11 cellular contexts compared by ENCODE assay signal in genomic region chr11:61697093-61697492, GRCh38. TPM values are rescaled to one million over a fixed set of nuclear protein-coding genes. Genes with fewer than 3 reads are reported as not detected.
DNase-seq lines count a peak whose midpoint lies in the region; ATAC-seq and TF ChIP-seq lines count a peak whose summit lies in the region.
"Had no signal": no experiment of that assay in that cellular context is flagged by ENCODE, and none has a peak within 500 bp of the region (broad histone marks: within the 10 kb centered on the region; RNA-seq: fewer than 3 reads in every experiment).

No MANE protein-coding gene starts in this region.

- ATAC-seq in body of pancreas (peak; percentile 59), GM23338 (no peak)
- no peak for ATAC-seq in activated CD4-positive, CD25-positive, alpha-beta regulatory T cell treated with anti-CD3 and anti-CD28 coated beads, Interleukin-2, amount 50 U/mL, for 24 hours

- H2AFZ ChIP-seq in GM23338: no peak overlapping the region

- H3K4me1 Mint-ChIP-seq in GM23338: peaks cover 42% of the 10 kb centered on the region

- intact Hi-C loops in body of pancreas (cut with DNase I) (no loop called here), thyroid gland (cut with DNase I) (no loop called here)

- H3K27me3 Mint-ChIP-seq in GM23338 (ENCODE audit: insufficient read depth, low read depth, poor library complexity): peaks cover 8% of the 10 kb centered on the region

- no peaks in the 10 kb centered on the region for H3K9me3 Mint-ChIP-seq in GM23338
- H3K9me3 Mint-ChIP-seq: nephron progenitor cell had no signal

- no peak overlapping the region for H3K4me3 Mint-ChIP-seq in GM23338
- H3K4me3 Mint-ChIP-seq: nephron progenitor cell had no signal

- H3K4me1 ChIP-seq in body of pancreas (peaks cover 90% of the 10 kb centered on the region), thyroid gland (peaks cover 33 to 74% of the 10 kb centered on the region in 2 donors), GM23338 (ENCODE audit: insufficient read depth) (peaks cover 28% of the 10 kb centered on the region)

- H3K36me3 ChIP-seq in body of pancreas (replicated peaks in 1 of 2; ENCODE audit: insufficient read depth in 1 of 2, low read depth in 2 of 2): no peaks in the 10 kb centered on the region
- no peaks in the 10 kb centered on the region for H3K36me3 ChIP-seq in thyroid gland
- no peaks in the 10 kb centered on the region for H3K36me3 ChIP-seq in GM23338 (ENCODE audit: insufficient read depth)

- no peaks in the 10 kb centered on the region for H3K9me2 ChIP-seq in GM23338 (ENCODE audit: insufficient read depth)

- H3K27ac Mint-ChIP-seq in GM23338: no peak overlapping the region
- H3K27ac Mint-ChIP-seq: nephron progenitor cell had no signal

- DNase-seq in HPDE6-E6E7 (ENCODE audit: extremely low spot score) (peak; percentile 60), body of pancreas (peak; percentile 70 to 87 (median 84)), kidney tubule cell (ENCODE audit: low spot score) (peak; percentile 96), thyroid gland (no peak), NCI-H1417 treated with DMSO at 0.1 percent for 48 hours (lab: John Stamatoyannopoulos, UW) (no peak), GM23338 (ENCODE audit: low spot score) (no peak)
- DNase-seq: aorta, glutamatergic neuron, nephron progenitor cell had no signal

- H3F3A ChIP-seq in GM23338 (replicated peaks; ENCODE audit: low read depth): peaks cover 9% of the 10 kb centered on the region; the same call in 1 of the 2 replicates

- H3K9me3 ChIP-seq in body of pancreas (no peaks in the 10 kb centered on the region), thyroid gland (no peaks in the 10 kb centered on the region)

- no peak for TF ChIP-seq CTCF in body of pancreas (IDR thresholded peaks at IDR 0.05)
- no peak for TF ChIP-seq CTCF in thyroid gland (IDR thresholded peaks at IDR 0.05)
- no peak for TF ChIP-seq CTCF in GM23338 (conservative IDR thresholded peaks at IDR 0.05; ENCODE audit: low read depth in 2 of 2)

- no peaks in the 10 kb centered on the region for H3K27me3 ChIP-seq in body of pancreas
- no peaks in the 10 kb centered on the region for H3K27me3 ChIP-seq in thyroid gland
- no peaks in the 10 kb centered on the region for H3K27me3 ChIP-seq in GM23338 (ENCODE audit: insufficient read depth)

- H3K36me3 Mint-ChIP-seq in GM23338 (ENCODE audit: low read depth): no peaks in the 10 kb centered on the region

- no peak overlapping the region for H3K4me3 ChIP-seq in body of pancreas
- H3K4me3 ChIP-seq in thyroid gland (replicated peaks in 1 of 3): no peak overlapping the region
- H3K4me3 ChIP-seq in GM23338: no peak overlapping the region
- H3K4me3 ChIP-seq: SK-N-MC had no signal

- H3K4me2 ChIP-seq in GM23338: no peak overlapping the region

- WGBS in body of pancreas, 2 donors: 40 to 44% methylated on average over 8 of the region's 8 CpGs
- 82 to 90% methylated on average over 5 to 6 of the region's 8 CpGs for WGBS in thyroid gland, 2 donors

- peak overlapping the region; percentile 75 to 96 (median 90) for H3K27ac ChIP-seq in body of pancreas
- peak overlapping the region in 2 of 3 donors; percentile 17 to 91 for H3K27ac ChIP-seq in thyroid gland
- no peak overlapping the region for H3K27ac ChIP-seq in GM23338 (ENCODE audit: low read depth)

- H4K20me1 ChIP-seq in GM23338 (replicated peaks; ENCODE audit: insufficient read depth): no peaks in the 10 kb centered on the region

- TF ChIP-seq POLR2A in body of pancreas (IDR thresholded peaks at IDR 0.05) (peak; percentile 37 to 73 (median 67)), thyroid gland (IDR thresholded peaks at IDR 0.05) (no peak)

- no peaks in the 10 kb centered on the region for H3K79me2 ChIP-seq in GM23338 (replicated peaks; ENCODE audit: insufficient read depth)

TF ChIP-seq in GM23338, 12 proteins besides CTCF, POLR2A, EP300 and RAD21:
- TF ChIP-seq NANOG (IDR thresholded peaks at IDR 0.05; ENCODE audit: borderline replicate concordance): no peak

RNA-seq across cellular contexts. Expression of gene DAGLA, which starts 16.9 kb away (rescaled TPM):
- total RNA-seq in body of pancreas (1 to 10 TPM; 7.0 to 9.9 TPM), thyroid gland (1 to 10 TPM; 1.7 to 2.8 (median 1.9) TPM)
- 1.3 and 2.5 TPM in 2 replicates for total RNA-seq in GM23338 (2014; rRNA removed; shearing (Covaris generic))
- 0.52 and 0.55 TPM in 2 replicates for polyA plus RNA-seq in GM23338 (2016; fragmentation: Nextera tagmentation; extraction: Ambion mirVana)

RNA-seq across cellular contexts. Expression of gene MYRF, which starts 55.3 kb away (rescaled TPM):
- 10 to 100 TPM; 33.2 to 47.5 TPM for total RNA-seq in body of pancreas
- under 1 TPM in 3 of 4 donors, not detected in 1; 0.11 to 0.83 (median 0.27) TPM for total RNA-seq in thyroid gland
- 5.0 and 5.5 TPM in 2 replicates for total RNA-seq in GM23338 (2014; rRNA removed; shearing (Covaris generic))
- 1.9 and 2.2 TPM in 2 replicates for polyA plus RNA-seq in GM23338 (2016; fragmentation: Nextera tagmentation; extraction: Ambion mirVana)

Comparison
In these comparisons a context has a peak if more than half of its experiments do, and no peak if none do; other contexts are left out.
1. DNase-seq: peak in HPDE6-E6E7 (single experiment), body of pancreas (4 of 4) and kidney tubule cell (single experiment); none in thyroid gland (0 of 2), NCI-H1417 treated with DMSO at 0.1 percent for 48 hours (single experiment) and GM23338 (single experiment).
2. POLR2A ChIP-seq: peak in body of pancreas (3 of 3); none in thyroid gland (0 of 2).